Comparison of ENCODE assay signal across 11 cellular contexts in genomic region chr13:110520431-110521295, GRCh38. TPM values are rescaled to one million over a fixed set of nuclear protein-coding genes. Genes with fewer than 3 reads are reported as not detected.
DNase-seq lines count a peak whose midpoint lies in the region; ATAC-seq, FAIRE-seq and TF ChIP-seq lines count a peak whose summit lies in the region.
"Had no signal": no experiment of that assay in that cellular context is flagged by ENCODE, and none has a peak within 500 bp of the region (broad histone marks: within the 10 kb centered on the region; RNA-seq: fewer than 3 reads in every experiment).

No MANE protein-coding gene starts in this region.

- H3K9me3 ChIP-seq in pancreas: no peaks in the 10 kb centered on the region

- TF ChIP-seq CTCF in pancreas (IDR thresholded peaks at IDR 0.05) (no peak), GM13977 (IDR thresholded peaks at IDR 0.05; ENCODE audit: extremely low read depth, insufficient read depth, missing control alignments) (no peak)

- intact Hi-C loops in pancreas (cut with DNase I): no loop called here

- peaks cover 15 to 26% (median 23%) of the 10 kb centered on the region in 3 donors for H3K4me1 ChIP-seq in pancreas

- H3K27ac ChIP-seq in pancreas: peak overlapping the region in 2 of 4 donors; percentile 70

- FAIRE-seq in frontal cortex (lab: Jason Lieb, UNC) (no peak), pancreas (lab: Jason Lieb, UNC) (no peak)
- FAIRE-seq: keratinocyte had no signal

- H3K27me3 ChIP-seq in pancreas: no peaks in the 10 kb centered on the region

- 40 to 50% methylated on average over 16 of the region's 16 CpGs for WGBS in pancreas, 2 donors

- H3K4me3 ChIP-seq in pancreas: no peak overlapping the region

- DNase-seq in Ammon's horn (ENCODE audit: low spot score): peak; percentile 80
- DNase-seq in SKM-1 treated with dmso at 0.1 percent for 144 hours (lab: John Stamatoyannopoulos, UW; ENCODE audit: unreplicated experiment): peak; percentile 77
- DNase-seq in frontal cortex (ENCODE audit: low spot score in 2 of 2): peak; percentile 41 to 69
- DNase-seq in pancreas: peak; percentile 41 to 75 (median 66)
- no peak for DNase-seq in GM13977 (ENCODE audit: low spot score)
- no peak for DNase-seq in GM19240 (ENCODE audit: insufficient read length, low spot score)
- DNase-seq: NCI-H69; stimulated activated naive CD8-positive, alpha-beta T cell treated with anti-CD3 and anti-CD28 coated beads, Interleukin-15, Interleukin-2, amounts not matched to agents 100 U/mL and 50 U/mL, for 24 hours had no signal

- peaks cover 0 to 12% (median 0%) of the 10 kb centered on the region in 3 donors for H3K36me3 ChIP-seq in pancreas

- in situ Hi-C loops in GM13977 (cut with MboI; ENCODE audit: low pct_unique_long_range_greater_than_20kb, low sequenced_read_pairs, unreplicated experiment): no loop called here

- ATAC-seq in pancreas (peak; percentile 42 to 72 (median 67)), GM21381 (IDR thresholded peaks at IDR 0.05; ENCODE audit: unreplicated experiment) (no peak), HG02642 (IDR thresholded peaks at IDR 0.05; ENCODE audit: poor library complexity, unreplicated experiment) (no peak)
- ATAC-seq: stimulated activated naive CD8-positive, alpha-beta T cell treated with anti-CD3 and anti-CD28 coated beads, Interleukin-15, Interleukin-2, amounts not matched to agents 100 U/mL and 50 U/mL, for 24 hours had no signal

RNA-seq across cellular contexts. Expression of gene RAB20, which starts 40.9 kb away (rescaled TPM):
- total RNA-seq in frontal cortex: 2.0 TPM
- 10 to 100 TPM in 5 of 6 donors, 1 to 10 TPM in 1; 9.3 to 23.1 (median 14.2) TPM for total RNA-seq in pancreas
- polyA plus RNA-seq in pancreas: 10 to 100 TPM; 10.9 to 23.6 TPM

Comparison
In these comparisons a context has a peak if more than half of its experiments do, and no peak if none do; other contexts are left out.
1. DNase-seq: peak in Ammon's horn (single experiment), SKM-1 treated with dmso at 0.1 percent for 144 hours (single experiment), frontal cortex (2 of 2) and pancreas (6 of 6); none in GM13977 (single experiment) and GM19240 (single experiment).
2. ATAC-seq: peak in pancreas (4 of 4); none in GM21381 (single experiment) and HG02642 (single experiment).